Comparison of ENCODE assay signal across 8 cellular contexts in genomic region chr17:7716299-7716886, GRCh38. TPM values are rescaled to one million over a fixed set of nuclear protein-coding genes. Genes with fewer than 3 reads are reported as not detected.
DNase-seq lines count a peak whose midpoint lies in the region; ATAC-seq, FAIRE-seq and TF ChIP-seq lines count a peak whose summit lies in the region.

No MANE protein-coding gene starts in this region.

- ATAC-seq in GM23338 (no peak), psoas muscle (no peak), HG03469 (IDR thresholded peaks at IDR 0.05; ENCODE audit: unreplicated experiment) (no peak), HG03196 (IDR thresholded peaks at IDR 0.05; ENCODE audit: unreplicated experiment) (no peak)

- H3K4me3 ChIP-seq in GM23338 (peak overlapping the region; percentile 97), SJCRH30 (peak overlapping the region; percentile 70), fibroblast of villous mesenchyme (ENCODE audit: low read depth, low read length) (peak overlapping the region; percentile 76), psoas muscle (peak overlapping the region; percentile 65), small intestine (ENCODE audit: low read depth in 1 of 2, low read length in 2 of 2) (no peak overlapping the region)

- H3K36me3 ChIP-seq in GM23338 (ENCODE audit: insufficient read depth) (no peaks in the 10 kb centered on the region), SJCRH30 (no peaks in the 10 kb centered on the region), psoas muscle (ENCODE audit: insufficient read depth in 1 of 2, low read depth in 1 of 2) (no peaks in the 10 kb centered on the region), small intestine (ENCODE audit: control insufficient read depth in 2 of 2, insufficient read depth in 2 of 2, low read length in 2 of 2) (no peaks in the 10 kb centered on the region)

- DNase-seq in GM23338 (ENCODE audit: low spot score) (peak; percentile 25), SJCRH30 (no peak), fibroblast of villous mesenchyme (ENCODE audit: low read depth) (no peak), psoas muscle (no peak), NCI-H774 (lab: John Stamatoyannopoulos, UW) (no peak), small intestine (no peak)

- peak overlapping the region; percentile 83 for H3K4me3 Mint-ChIP-seq in GM23338

- H4K20me1 ChIP-seq in GM23338 (replicated peaks; ENCODE audit: insufficient read depth): no peaks in the 10 kb centered on the region

- H3K36me3 Mint-ChIP-seq in GM23338 (ENCODE audit: low read depth): no peaks in the 10 kb centered on the region

- FAIRE-seq in small intestine (lab: Jason Lieb, UNC): no peak

- no peaks in the 10 kb centered on the region for H3K9me2 ChIP-seq in GM23338 (ENCODE audit: insufficient read depth)

- H3K4me1 ChIP-seq in GM23338 (ENCODE audit: insufficient read depth) (peaks cover 36% of the 10 kb centered on the region), SJCRH30 (0 out of 2 replicates have a peak, but pooled peaks cover 3% of the 10 kb centered on the region), psoas muscle (peaks cover 4% of the 10 kb centered on the region), small intestine (ENCODE audit: control insufficient read depth in 2 of 2, insufficient read depth in 1 of 2, low read depth in 1 of 2, low read length in 1 of 2) (peaks cover 0 to 6% of the 10 kb centered on the region in 2 donors)

- H3K4me2 ChIP-seq in GM23338: peak overlapping the region; percentile 93

- intact Hi-C loops in psoas muscle (cut with DNase I): no loop called here

- no peaks in the 10 kb centered on the region for H3K79me2 ChIP-seq in GM23338 (replicated peaks; ENCODE audit: insufficient read depth)

- peaks cover 28% of the 10 kb centered on the region for H3K27me3 Mint-ChIP-seq in GM23338 (ENCODE audit: insufficient read depth, low read depth, poor library complexity)

- no peak for TF ChIP-seq CTCF in GM23338 (conservative IDR thresholded peaks at IDR 0.05; ENCODE audit: low read depth in 2 of 2)
- no peak for TF ChIP-seq CTCF in fibroblast of villous mesenchyme (IDR thresholded peaks at IDR 0.05; ENCODE audit: insufficient read depth, low read depth, low read length)
- no peak for TF ChIP-seq CTCF in psoas muscle (IDR thresholded peaks at IDR 0.05)

- H3K27ac ChIP-seq in GM23338 (ENCODE audit: low read depth) (no peak overlapping the region), SJCRH30 (no peak overlapping the region), psoas muscle (no peak overlapping the region), small intestine (ENCODE audit: low read depth in 1 of 2, low read length in 1 of 2) (no peak overlapping the region)

- 0 out of 2 replicates have a peak, but pooled peaks cover 9% of the 10 kb centered on the region for H3F3A ChIP-seq in GM23338 (replicated peaks; ENCODE audit: low read depth)

- peak overlapping the region; percentile 74; the same call in 1 of the 2 replicates for H2AFZ ChIP-seq in GM23338

- H3K4me1 Mint-ChIP-seq in GM23338: peaks cover 46% of the 10 kb centered on the region

- peak overlapping the region; percentile 58 for H3K27ac Mint-ChIP-seq in GM23338

- peaks cover 21% of the 10 kb centered on the region for H3K27me3 ChIP-seq in GM23338 (ENCODE audit: insufficient read depth)
- H3K27me3 ChIP-seq in SJCRH30: 0 out of 2 replicates have a peak, but pooled peaks cover 3% of the 10 kb centered on the region
- H3K27me3 ChIP-seq in psoas muscle (ENCODE audit: insufficient read depth in 3 of 3, low read length in 2 of 3): peaks cover 0 to 84% (median 14%) of the 10 kb centered on the region in 3 donors
- H3K27me3 ChIP-seq in small intestine (ENCODE audit: control insufficient read depth in 2 of 2, insufficient read depth in 2 of 2, low read length in 2 of 2): no peaks in the 10 kb centered on the region

- H3K9me3 ChIP-seq in SJCRH30 (replicated peaks) (no peaks in the 10 kb centered on the region), psoas muscle (no peaks in the 10 kb centered on the region), small intestine (ENCODE audit: control insufficient read depth, low read depth) (no peaks in the 10 kb centered on the region)

- no peaks in the 10 kb centered on the region; the same call in 2 of the 3 replicates for H3K9me3 Mint-ChIP-seq in GM23338

- WGBS in psoas muscle, 3 donors: 11 to 16% (median 16%) methylated on average over 10 of the region's 10 CpGs
- WGBS in small intestine, 3 donors: 10 to 18% (median 10%) methylated on average over 10 of the region's 10 CpGs

TF ChIP-seq in GM23338, 12 proteins besides CTCF, POLR2A, EP300 and RAD21:
- no peak for TF ChIP-seq ETS1 (IDR thresholded peaks at IDR 0.05)
- TF ChIP-seq ZNF331 (CRISPR knock-in tag; IDR thresholded peaks at IDR 0.05; ENCODE audit: low read depth): no peak
- no peak for TF ChIP-seq POLR2AphosphoS5 (IDR thresholded peaks at IDR 0.05; ENCODE audit: low read depth)
- no peak for TF ChIP-seq NANOG (IDR thresholded peaks at IDR 0.05; ENCODE audit: borderline replicate concordance)
- no peak for TF ChIP-seq JUNB (IDR thresholded peaks at IDR 0.05; ENCODE audit: unreplicated experiment)
- no peak for TF ChIP-seq EZH2 (IDR thresholded peaks at IDR 0.05; ENCODE audit: low read depth, unreplicated experiment)
- no peak for TF ChIP-seq ZNF114 (CRISPR knock-in tag; IDR thresholded peaks at IDR 0.05)
- TF ChIP-seq EZH2phosphoT487 (IDR thresholded peaks at IDR 0.05; ENCODE audit: unreplicated experiment): no peak
- TF ChIP-seq CREB1 (CRISPR knock-in tag; IDR thresholded peaks at IDR 0.05; ENCODE audit: low read depth): no peak

RNA-seq across cellular contexts. Expression of gene DNAH2, which starts 1.2 kb away (rescaled TPM):
- 0.16 and 0.38 TPM in 2 replicates for total RNA-seq in GM23338 (2014; rRNA removed; shearing (Covaris generic))
- polyA plus RNA-seq in GM23338 (2016; fragmentation: Nextera tagmentation; extraction: Ambion mirVana) (not detected in 2 replicates), psoas muscle (under 1 TPM; 0.01 to 0.10 (median 0.08) TPM), small intestine (under 1 TPM in 1 of 3 donors, not detected in 2; 0.09 TPM)
- total RNA-seq in SJCRH30 (2014; rRNA removed; shearing (Covaris generic)): not detected in 2 replicates
- total RNA-seq in fibroblast of villous mesenchyme (under 0.01 and 0.43 TPM in 2 replicates), psoas muscle (under 1 TPM; 0.04 to 0.10 (median 0.05) TPM)

RNA-seq across cellular contexts. Expression of gene EFNB3, which starts 11.4 kb away (rescaled TPM):
- 7.7 and 11.5 TPM in 2 replicates for total RNA-seq in GM23338 (2014; rRNA removed; shearing (Covaris generic))
- polyA plus RNA-seq in GM23338 (2016; fragmentation: Nextera tagmentation; extraction: Ambion mirVana) (4.2 and 4.5 TPM in 2 replicates), psoas muscle (under 1 TPM in 2 of 3 donors, not detected in 1; 0.09 to 0.12 TPM), small intestine (1 to 10 TPM in 1 of 3 donors, not detected in 2; 1.1 TPM)
- 3.5 and 4.1 TPM in 2 replicates for total RNA-seq in SJCRH30 (2014; rRNA removed; shearing (Covaris generic))
- total RNA-seq in fibroblast of villous mesenchyme (0.32 and 0.43 TPM in 2 replicates), psoas muscle (under 1 TPM in 3 of 4 donors, not detected in 1; 0.11 to 0.37 (median 0.17) TPM)

RNA-seq across cellular contexts. Expression of gene WRAP53, which starts 28.1 kb away (rescaled TPM):
- 27.1 and 28.1 TPM in 2 replicates for total RNA-seq in GM23338 (2014; rRNA removed; shearing (Covaris generic))
- 33.3 and 33.5 TPM in 2 replicates for polyA plus RNA-seq in GM23338 (2016; fragmentation: Nextera tagmentation; extraction: Ambion mirVana)
- total RNA-seq in SJCRH30 (2014; rRNA removed; shearing (Covaris generic)): 14.9 and 15.6 TPM in 2 replicates
- total RNA-seq in fibroblast of villous mesenchyme: 5.2 and 6.0 TPM in 2 replicates
- total RNA-seq in psoas muscle: 1 to 10 TPM; 4.5 to 6.6 (median 5.0) TPM
- 10 to 100 TPM in 2 of 3 donors, 1 to 10 TPM in 1; 6.5 to 14.4 (median 11.2) TPM for polyA plus RNA-seq in psoas muscle
- 10 to 100 TPM; 10.8 to 17.7 (median 11.5) TPM for polyA plus RNA-seq in small intestine

RNA-seq across cellular contexts. Expression of gene TP53, which starts 29.1 kb away (rescaled TPM):
- total RNA-seq in GM23338 (2014; rRNA removed; shearing (Covaris generic)): 154 and 178 TPM in 2 replicates
- polyA plus RNA-seq in GM23338 (2016; fragmentation: Nextera tagmentation; extraction: Ambion mirVana) (119 and 138 TPM in 2 replicates), psoas muscle (10 to 100 TPM in 2 of 3 donors, 1 to 10 TPM in 1; 7.4 to 15.7 (median 10.6) TPM), small intestine (10 to 100 TPM in 1 of 3 donors, 1 to 10 TPM in 2; 8.7 to 42.6 (median 10.0) TPM)
- total RNA-seq in SJCRH30 (2014; rRNA removed; shearing (Covaris generic)): 37.8 and 39.5 TPM in 2 replicates
- total RNA-seq in fibroblast of villous mesenchyme (50.6 and 79.5 TPM in 2 replicates), psoas muscle (10 to 100 TPM; 18.1 to 36.7 (median 19.4) TPM)

Comparison
In these comparisons a context has a peak if more than half of its experiments do, and no peak if none do; other contexts are left out.
1. H3K4me3 ChIP-seq: peak in GM23338 (single experiment), SJCRH30 (single experiment), fibroblast of villous mesenchyme (single experiment) and psoas muscle (single experiment); none in small intestine (0 of 2).